Comparison of ENCODE assay signal across 1 cellular context in the genomic region with DNA sequence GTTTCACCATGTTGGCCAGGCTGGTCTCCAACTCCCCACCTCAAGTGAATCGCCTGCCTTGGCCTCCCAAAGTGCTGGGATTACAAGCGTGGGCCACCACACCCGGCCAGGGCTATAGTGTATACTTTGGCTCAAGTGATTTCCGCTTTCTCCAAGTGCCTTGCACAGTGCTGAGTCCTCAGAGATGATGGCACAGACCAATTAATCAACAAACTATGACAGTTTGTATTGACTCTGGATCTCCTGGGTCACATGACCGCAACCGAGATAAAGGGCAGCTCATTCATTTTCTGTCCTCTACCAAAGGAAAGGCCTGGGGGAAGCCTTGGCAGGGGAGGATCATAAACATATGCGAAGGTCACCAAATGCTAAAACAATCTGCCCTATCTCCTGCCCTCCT.
TF ChIP-seq lines count a peak whose summit lies in the region.

No MANE protein-coding gene starts in this region.

TF ChIP-seq in GM23338, 12 proteins besides CTCF, POLR2A, EP300 and RAD21 (continued from another document):
- TF ChIP-seq, protein P1, sequence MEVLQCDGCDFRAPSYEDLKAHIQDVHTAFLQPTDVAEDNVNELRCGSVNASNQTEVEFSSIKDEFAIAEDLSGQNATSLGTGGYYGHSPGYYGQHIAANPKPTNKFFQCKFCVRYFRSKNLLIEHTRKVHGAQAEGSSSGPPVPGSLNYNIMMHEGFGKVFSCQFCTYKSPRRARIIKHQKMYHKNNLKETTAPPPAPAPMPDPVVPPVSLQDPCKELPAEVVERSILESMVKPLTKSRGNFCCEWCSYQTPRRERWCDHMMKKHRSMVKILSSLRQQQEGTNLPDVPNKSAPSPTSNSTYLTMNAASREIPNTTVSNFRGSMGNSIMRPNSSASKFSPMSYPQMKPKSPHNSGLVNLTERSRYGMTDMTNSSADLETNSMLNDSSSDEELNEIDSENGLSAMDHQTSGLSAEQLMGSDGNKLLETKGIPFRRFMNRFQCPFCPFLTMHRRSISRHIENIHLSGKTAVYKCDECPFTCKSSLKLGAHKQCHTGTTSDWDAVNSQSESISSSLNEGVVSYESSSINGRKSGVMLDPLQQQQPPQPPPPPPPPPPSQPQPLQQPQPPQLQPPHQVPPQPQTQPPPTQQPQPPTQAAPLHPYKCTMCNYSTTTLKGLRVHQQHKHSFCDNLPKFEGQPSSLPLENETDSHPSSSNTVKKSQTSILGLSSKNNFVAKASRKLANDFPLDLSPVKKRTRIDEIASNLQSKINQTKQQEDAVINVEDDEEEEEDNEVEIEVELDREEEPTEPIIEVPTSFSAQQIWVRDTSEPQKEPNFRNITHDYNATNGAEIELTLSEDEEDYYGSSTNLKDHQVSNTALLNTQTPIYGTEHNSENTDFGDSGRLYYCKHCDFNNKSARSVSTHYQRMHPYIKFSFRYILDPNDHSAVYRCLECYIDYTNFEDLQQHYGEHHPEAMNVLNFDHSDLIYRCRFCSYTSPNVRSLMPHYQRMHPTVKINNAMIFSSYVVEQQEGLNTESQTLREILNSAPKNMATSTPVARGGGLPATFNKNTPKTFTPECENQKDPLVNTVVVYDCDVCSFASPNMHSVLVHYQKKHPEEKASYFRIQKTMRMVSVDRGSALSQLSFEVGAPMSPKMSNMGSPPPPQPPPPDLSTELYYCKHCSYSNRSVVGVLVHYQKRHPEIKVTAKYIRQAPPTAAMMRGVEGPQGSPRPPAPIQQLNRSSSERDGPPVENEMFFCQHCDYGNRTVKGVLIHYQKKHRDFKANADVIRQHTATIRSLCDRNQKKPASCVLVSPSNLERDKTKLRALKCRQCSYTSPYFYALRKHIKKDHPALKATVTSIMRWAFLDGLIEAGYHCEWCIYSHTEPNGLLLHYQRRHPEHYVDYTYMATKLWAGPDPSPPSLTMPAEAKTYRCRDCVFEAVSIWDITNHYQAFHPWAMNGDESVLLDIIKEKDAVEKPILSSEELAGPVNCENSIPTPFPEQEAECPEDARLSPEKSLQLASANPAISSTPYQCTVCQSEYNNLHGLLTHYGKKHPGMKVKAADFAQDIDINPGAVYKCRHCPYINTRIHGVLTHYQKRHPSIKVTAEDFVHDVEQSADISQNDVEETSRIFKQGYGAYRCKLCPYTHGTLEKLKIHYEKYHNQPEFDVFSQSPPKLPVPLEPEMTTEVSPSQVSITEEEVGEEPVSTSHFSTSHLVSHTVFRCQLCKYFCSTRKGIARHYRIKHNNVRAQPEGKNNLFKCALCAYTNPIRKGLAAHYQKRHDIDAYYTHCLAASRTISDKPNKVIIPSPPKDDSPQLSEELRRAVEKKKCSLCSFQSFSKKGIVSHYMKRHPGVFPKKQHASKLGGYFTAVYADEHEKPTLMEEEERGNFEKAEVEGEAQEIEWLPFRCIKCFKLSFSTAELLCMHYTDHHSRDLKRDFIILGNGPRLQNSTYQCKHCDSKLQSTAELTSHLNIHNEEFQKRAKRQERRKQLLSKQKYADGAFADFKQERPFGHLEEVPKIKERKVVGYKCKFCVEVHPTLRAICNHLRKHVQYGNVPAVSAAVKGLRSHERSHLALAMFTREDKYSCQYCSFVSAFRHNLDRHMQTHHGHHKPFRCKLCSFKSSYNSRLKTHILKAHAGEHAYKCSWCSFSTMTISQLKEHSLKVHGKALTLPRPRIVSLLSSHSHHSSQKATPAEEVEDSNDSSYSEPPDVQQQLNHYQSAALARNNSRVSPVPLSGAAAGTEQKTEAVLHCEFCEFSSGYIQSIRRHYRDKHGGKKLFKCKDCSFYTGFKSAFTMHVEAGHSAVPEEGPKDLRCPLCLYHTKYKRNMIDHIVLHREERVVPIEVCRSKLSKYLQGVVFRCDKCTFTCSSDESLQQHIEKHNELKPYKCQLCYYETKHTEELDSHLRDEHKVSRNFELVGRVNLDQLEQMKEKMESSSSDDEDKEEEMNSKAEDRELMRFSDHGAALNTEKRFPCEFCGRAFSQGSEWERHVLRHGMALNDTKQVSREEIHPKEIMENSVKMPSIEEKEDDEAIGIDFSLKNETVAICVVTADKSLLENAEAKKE (CRISPR knock-in tag; IDR thresholded peaks at IDR 0.05): no peak
- TF ChIP-seq CREB1 (CRISPR knock-in tag; IDR thresholded peaks at IDR 0.05; ENCODE audit: low read depth) (no peak), EZH2phosphoT487 (IDR thresholded peaks at IDR 0.05; ENCODE audit: unreplicated experiment) (no peak)
